8 cellular contexts compared by ENCODE assay signal in the genomic region with DNA sequence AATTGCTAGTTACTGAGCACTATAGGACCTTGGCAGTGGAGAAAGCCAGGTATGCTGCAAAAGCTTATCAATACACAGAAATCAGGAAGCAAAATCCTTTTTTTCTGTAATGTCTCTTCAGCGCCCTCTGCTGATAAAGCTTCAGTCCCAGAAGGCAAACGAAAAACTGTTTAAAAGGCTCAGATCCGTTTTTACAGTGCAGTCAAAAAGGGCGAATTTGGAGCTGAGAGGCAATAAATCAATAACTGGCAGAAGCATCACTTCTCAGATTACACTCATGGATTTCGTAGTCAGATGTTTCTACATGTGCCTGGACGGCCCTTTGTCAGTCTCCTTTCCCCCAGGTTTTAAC. TPM values are rescaled to one million over a fixed set of nuclear protein-coding genes. Genes with fewer than 3 reads are reported as not detected.
A peak's percentile ranks its signal among the peaks of the same experiment; 100 is the strongest.
DNase-seq lines count a peak whose midpoint lies in the region; FAIRE-seq and TF ChIP-seq lines count a peak whose summit lies in the region.

No MANE protein-coding gene starts in this region.

- TF ChIP-seq POLR2A in GM12891 (IDR thresholded peaks at IDR 0.05; ENCODE audit: low read depth, low read length), result no peak

- no peak for TF ChIP-seq CTCF in AG04449 (IDR thresholded peaks at IDR 0.05; ENCODE audit: insufficient read depth, low read length, missing control alignments)
- peak; percentile 61 for TF ChIP-seq CTCF in GM12873 (IDR thresholded peaks at IDR 0.05; ENCODE audit: insufficient read depth, low read depth, low read length, missing control alignments)

- DNase-seq in AG04449 (ENCODE audit: low read depth, low spot score) (no peak), NCI-H146 (lab: John Stamatoyannopoulos, UW) (peak; percentile 30), glomerular endothelial cell (ENCODE audit: extremely low read depth, low read depth, low spot score) (peak; percentile 37), renal cortical epithelial cell (ENCODE audit: low read depth) (peak; percentile 46), epidermal melanocyte (ENCODE audit: insufficient read length, low spot score) (no peak), GM12891 (ENCODE audit: insufficient read length, low spot score) (no peak)
- DNase-seq in activated CD4-positive, alpha-beta T cell treated with anti-CD3 and anti-CD28 coated beads, Interleukin-2, amount 50 U/mL, for 1 hour, result peak; percentile 5

- POLR2A ChIA-PET in AG04449 (lab: Yijun Ruan, JAX), result no interaction called here

- CTCF ChIA-PET in AG04449 (lab: Yijun Ruan, JAX), result interaction anchor here (0.6 to 2.0 kb wide), 4 partner anchors 13 to 312 kb away, joined by 3 to 7 read pairs (median 4); no protein-coding TSS in a partner anchor

- H3K4me3 ChIP-seq in AG04449 (ENCODE audit: low read depth, low read length), result peak overlapping the region; percentile 85; the same call in 1 of the 2 replicates

- FAIRE-seq in GM12891 (lab: Jason Lieb, UNC), result no peak

TF ChIP-seq in GM12891, 5 proteins besides CTCF, POLR2A, EP300 and RAD21:
- no peak for TF ChIP-seq SPI1 (IDR thresholded peaks at IDR 0.05; ENCODE audit: low read depth, low read length)
- TF ChIP-seq POU2F2 (IDR thresholded peaks at IDR 0.05; ENCODE audit: low read depth, low read length), result no peak
- no peak for TF ChIP-seq PAX5 (IDR thresholded peaks at IDR 0.05; ENCODE audit: insufficient read depth, low read length, severe bottlenecking)
- TF ChIP-seq POLR2AphosphoS5 (IDR thresholded peaks at IDR 0.05; ENCODE audit: low read depth, low read length), result no peak
- TF ChIP-seq TAF1 (IDR thresholded peaks at IDR 0.05; ENCODE audit: low read depth, low read length), result no peak

RNA-seq across cellular contexts. Expression of gene MAN2A1, which starts 1.1 kb away (rescaled TPM):
- total RNA-seq in glomerular endothelial cell, result 63.7 and 78.0 TPM in 2 replicates
- 66.2 and 91.3 TPM in 2 replicates for total RNA-seq in renal cortical epithelial cell
- 0.46 TPM for polyA plus RNA-seq in GM12891 (2012; ENCODE audit: low read depth, missing spikeins)

Comparison
In these comparisons a context has a peak if more than half of its experiments do, and no peak if none do; other contexts are left out.
1. DNase-seq: peak in NCI-H146 (single experiment), activated CD4-positive, alpha-beta T cell treated with anti-CD3 and anti-CD28 coated beads, Interleukin-2, amount 50 U/mL, for 1 hour (single experiment), glomerular endothelial cell (single experiment) and renal cortical epithelial cell (single experiment); none in AG04449 (single experiment), epidermal melanocyte (single experiment) and GM12891 (single experiment).